In genomic region chr5:151904127-151904526, GRCh38 we compare ENCODE assay signal across 2 cellular contexts.
TF ChIP-seq lines count a peak whose summit lies in the region.

No MANE protein-coding gene starts in this region.

TF ChIP-seq in GM23338, 12 proteins besides CTCF, POLR2A, EP300 and RAD21:
- TF ChIP-seq EZH2phosphoT487 (IDR thresholded peaks at IDR 0.05; ENCODE audit: unreplicated experiment) (no peak), NANOG (IDR thresholded peaks at IDR 0.05; ENCODE audit: borderline replicate concordance) (no peak), STAT1 (IDR thresholded peaks at IDR 0.05; ENCODE audit: unreplicated experiment) (no peak), EZH2 (IDR thresholded peaks at IDR 0.05; ENCODE audit: low read depth, unreplicated experiment) (peak; percentile 35)

TF ChIP-seq in H1, 55 proteins besides CTCF, POLR2A, EP300 and RAD21:
- no peak for TF ChIP-seq CREB1 (IDR thresholded peaks at IDR 0.05)
- TF ChIP-seq EZH2 (IDR thresholded peaks at IDR 0.05; ENCODE audit: low read depth, low read length, severe bottlenecking): peak; percentile 60
- no peak for TF ChIP-seq CHD7 (IDR thresholded peaks at IDR 0.05; ENCODE audit: insufficient replicate concordance, low read length)
- no peak for TF ChIP-seq CBX8 (IDR thresholded peaks at IDR 0.05; ENCODE audit: borderline replicate concordance, low read depth, low read length)
- no peak for TF ChIP-seq POU5F1 (IDR thresholded peaks at IDR 0.05; ENCODE audit: low read depth, low read length)
- no peak for TF ChIP-seq JUND (IDR thresholded peaks at IDR 0.05; ENCODE audit: low read length)
- no peak for TF ChIP-seq ATF3 (IDR thresholded peaks at IDR 0.05; ENCODE audit: insufficient read depth, low read depth, low read length)
- peak; percentile 59; the same call in 1 of the 2 replicates for TF ChIP-seq SUZ12 (IDR thresholded peaks at IDR 0.05; ENCODE audit: low read length)
- TF ChIP-seq SP1 (IDR thresholded peaks at IDR 0.05; ENCODE audit: low read depth, low read length): no peak
- no peak for TF ChIP-seq E2F6 (IDR thresholded peaks at IDR 0.05)
- no peak for TF ChIP-seq KDM1A (IDR thresholded peaks at IDR 0.05; ENCODE audit: borderline replicate concordance, low read length)
- TF ChIP-seq EGR1 (IDR thresholded peaks at IDR 0.05; ENCODE audit: borderline replicate concordance, low read depth, low read length): no peak
- no peak for TF ChIP-seq TAF1 (IDR thresholded peaks at IDR 0.05; ENCODE audit: low read depth, low read length)
